3 cellular contexts compared by ENCODE assay signal in genomic region chr2:149205143-149205542, GRCh38.
TF ChIP-seq lines count a peak whose summit lies in the region.

No MANE protein-coding gene starts in this region.

TF ChIP-seq in SK-N-SH, 30 proteins besides CTCF, POLR2A, EP300 and RAD21 (continued from another document):
- TF ChIP-seq, protein P1, sequence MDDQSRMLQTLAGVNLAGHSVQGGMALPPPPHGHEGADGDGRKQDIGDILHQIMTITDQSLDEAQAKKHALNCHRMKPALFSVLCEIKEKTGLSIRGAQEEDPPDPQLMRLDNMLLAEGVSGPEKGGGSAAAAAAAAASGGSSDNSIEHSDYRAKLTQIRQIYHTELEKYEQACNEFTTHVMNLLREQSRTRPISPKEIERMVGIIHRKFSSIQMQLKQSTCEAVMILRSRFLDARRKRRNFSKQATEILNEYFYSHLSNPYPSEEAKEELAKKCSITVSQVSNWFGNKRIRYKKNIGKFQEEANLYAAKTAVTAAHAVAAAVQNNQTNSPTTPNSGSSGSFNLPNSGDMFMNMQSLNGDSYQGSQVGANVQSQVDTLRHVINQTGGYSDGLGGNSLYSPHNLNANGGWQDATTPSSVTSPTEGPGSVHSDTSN (IDR thresholded peaks at IDR 0.05), result no peak
- TF ChIP-seq YY1 (IDR thresholded peaks at IDR 0.05; ENCODE audit: low read depth), result no peak
- no peak for TF ChIP-seq TEAD4 (IDR thresholded peaks at IDR 0.05; ENCODE audit: borderline replicate concordance, insufficient read depth)
- TF ChIP-seq IRF3 (IDR thresholded peaks at IDR 0.05; ENCODE audit: low read depth, low read length), result no peak
- no peak for TF ChIP-seq RXRA (IDR thresholded peaks at IDR 0.05; ENCODE audit: borderline replicate concordance, low read depth)
- TF ChIP-seq GATA2 (CRISPR knock-in tag; IDR thresholded peaks at IDR 0.05), result no peak

TF ChIP-seq in SK-N-SH treated with all-trans-retinoic acid at 6 μM for 48 hours, 23 proteins besides CTCF, POLR2A, EP300 and RAD21:
- TF ChIP-seq, protein P2, sequence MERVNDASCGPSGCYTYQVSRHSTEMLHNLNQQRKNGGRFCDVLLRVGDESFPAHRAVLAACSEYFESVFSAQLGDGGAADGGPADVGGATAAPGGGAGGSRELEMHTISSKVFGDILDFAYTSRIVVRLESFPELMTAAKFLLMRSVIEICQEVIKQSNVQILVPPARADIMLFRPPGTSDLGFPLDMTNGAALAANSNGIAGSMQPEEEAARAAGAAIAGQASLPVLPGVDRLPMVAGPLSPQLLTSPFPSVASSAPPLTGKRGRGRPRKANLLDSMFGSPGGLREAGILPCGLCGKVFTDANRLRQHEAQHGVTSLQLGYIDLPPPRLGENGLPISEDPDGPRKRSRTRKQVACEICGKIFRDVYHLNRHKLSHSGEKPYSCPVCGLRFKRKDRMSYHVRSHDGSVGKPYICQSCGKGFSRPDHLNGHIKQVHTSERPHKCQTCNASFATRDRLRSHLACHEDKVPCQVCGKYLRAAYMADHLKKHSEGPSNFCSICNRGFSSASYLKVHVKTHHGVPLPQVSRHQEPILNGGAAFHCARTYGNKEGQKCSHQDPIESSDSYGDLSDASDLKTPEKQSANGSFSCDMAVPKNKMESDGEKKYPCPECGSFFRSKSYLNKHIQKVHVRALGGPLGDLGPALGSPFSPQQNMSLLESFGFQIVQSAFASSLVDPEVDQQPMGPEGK (CRISPR knock-in tag; IDR thresholded peaks at IDR 0.05; ENCODE audit: borderline replicate concordance), result no peak
- TF ChIP-seq TCF4 (CRISPR knock-in tag; IDR thresholded peaks at IDR 0.05; ENCODE audit: borderline replicate concordance) (no peak), SNAI2 (CRISPR knock-in tag; IDR thresholded peaks at IDR 0.05) (no peak), ZNF70 (CRISPR knock-in tag; IDR thresholded peaks at IDR 0.05) (no peak), TOX (CRISPR knock-in tag; IDR thresholded peaks at IDR 0.05; ENCODE audit: borderline replicate concordance) (no peak), ZNF8 (CRISPR knock-in tag; IDR thresholded peaks at IDR 0.05) (no peak), CSRNP3 (CRISPR knock-in tag; IDR thresholded peaks at IDR 0.05) (no peak), BACH2 (CRISPR knock-in tag; IDR thresholded peaks at IDR 0.05; ENCODE audit: borderline replicate concordance) (no peak), RARB (CRISPR knock-in tag; IDR thresholded peaks at IDR 0.05) (no peak), ZC3H10 (CRISPR knock-in tag; IDR thresholded peaks at IDR 0.05) (no peak), GLIS3 (CRISPR knock-in tag; IDR thresholded peaks at IDR 0.05) (no peak), ZFP3 (CRISPR knock-in tag; IDR thresholded peaks at IDR 0.05) (no peak), ZFP30 (CRISPR knock-in tag; IDR thresholded peaks at IDR 0.05) (no peak), CSDC2 (CRISPR knock-in tag; IDR thresholded peaks at IDR 0.05) (no peak), ZNF565 (CRISPR knock-in tag; conservative IDR thresholded peaks at IDR 0.05; ENCODE audit: low read depth) (no peak), ESRRG (CRISPR knock-in tag; IDR thresholded peaks at IDR 0.05) (no peak), OSR1 (CRISPR knock-in tag; IDR thresholded peaks at IDR 0.05) (no peak), POU6F1 (CRISPR knock-in tag; IDR thresholded peaks at IDR 0.05; ENCODE audit: borderline replicate concordance, low read depth) (no peak)
- TF ChIP-seq, protein P3, sequence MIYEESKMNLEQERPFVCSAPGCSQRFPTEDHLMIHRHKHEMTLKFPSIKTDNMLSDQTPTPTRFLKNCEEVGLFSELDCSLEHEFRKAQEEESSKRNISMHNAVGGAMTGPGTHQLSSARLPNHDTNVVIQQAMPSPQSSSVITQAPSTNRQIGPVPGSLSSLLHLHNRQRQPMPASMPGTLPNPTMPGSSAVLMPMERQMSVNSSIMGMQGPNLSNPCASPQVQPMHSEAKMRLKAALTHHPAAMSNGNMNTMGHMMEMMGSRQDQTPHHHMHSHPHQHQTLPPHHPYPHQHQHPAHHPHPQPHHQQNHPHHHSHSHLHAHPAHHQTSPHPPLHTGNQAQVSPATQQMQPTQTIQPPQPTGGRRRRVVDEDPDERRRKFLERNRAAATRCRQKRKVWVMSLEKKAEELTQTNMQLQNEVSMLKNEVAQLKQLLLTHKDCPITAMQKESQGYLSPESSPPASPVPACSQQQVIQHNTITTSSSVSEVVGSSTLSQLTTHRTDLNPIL (CRISPR knock-in tag; IDR thresholded peaks at IDR 0.05; ENCODE audit: low read depth), result no peak

TF ChIP-seq in K562, 482 proteins besides CTCF, POLR2A, EP300 and RAD21 (continued from another document):
- TF ChIP-seq, protein P4, sequence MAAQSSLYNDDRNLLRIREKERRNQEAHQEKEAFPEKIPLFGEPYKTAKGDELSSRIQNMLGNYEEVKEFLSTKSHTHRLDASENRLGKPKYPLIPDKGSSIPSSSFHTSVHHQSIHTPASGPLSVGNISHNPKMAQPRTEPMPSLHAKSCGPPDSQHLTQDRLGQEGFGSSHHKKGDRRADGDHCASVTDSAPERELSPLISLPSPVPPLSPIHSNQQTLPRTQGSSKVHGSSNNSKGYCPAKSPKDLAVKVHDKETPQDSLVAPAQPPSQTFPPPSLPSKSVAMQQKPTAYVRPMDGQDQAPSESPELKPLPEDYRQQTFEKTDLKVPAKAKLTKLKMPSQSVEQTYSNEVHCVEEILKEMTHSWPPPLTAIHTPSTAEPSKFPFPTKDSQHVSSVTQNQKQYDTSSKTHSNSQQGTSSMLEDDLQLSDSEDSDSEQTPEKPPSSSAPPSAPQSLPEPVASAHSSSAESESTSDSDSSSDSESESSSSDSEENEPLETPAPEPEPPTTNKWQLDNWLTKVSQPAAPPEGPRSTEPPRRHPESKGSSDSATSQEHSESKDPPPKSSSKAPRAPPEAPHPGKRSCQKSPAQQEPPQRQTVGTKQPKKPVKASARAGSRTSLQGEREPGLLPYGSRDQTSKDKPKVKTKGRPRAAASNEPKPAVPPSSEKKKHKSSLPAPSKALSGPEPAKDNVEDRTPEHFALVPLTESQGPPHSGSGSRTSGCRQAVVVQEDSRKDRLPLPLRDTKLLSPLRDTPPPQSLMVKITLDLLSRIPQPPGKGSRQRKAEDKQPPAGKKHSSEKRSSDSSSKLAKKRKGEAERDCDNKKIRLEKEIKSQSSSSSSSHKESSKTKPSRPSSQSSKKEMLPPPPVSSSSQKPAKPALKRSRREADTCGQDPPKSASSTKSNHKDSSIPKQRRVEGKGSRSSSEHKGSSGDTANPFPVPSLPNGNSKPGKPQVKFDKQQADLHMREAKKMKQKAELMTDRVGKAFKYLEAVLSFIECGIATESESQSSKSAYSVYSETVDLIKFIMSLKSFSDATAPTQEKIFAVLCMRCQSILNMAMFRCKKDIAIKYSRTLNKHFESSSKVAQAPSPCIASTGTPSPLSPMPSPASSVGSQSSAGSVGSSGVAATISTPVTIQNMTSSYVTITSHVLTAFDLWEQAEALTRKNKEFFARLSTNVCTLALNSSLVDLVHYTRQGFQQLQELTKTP (IDR thresholded peaks at IDR 0.05; ENCODE audit: low read depth in 1 of 2, partially characterized antibody in 2 of 2), result no peak
TF ChIP-seq in K562: peak in this region for 1.
